Comparison of ENCODE assay signal across 10 cellular contexts in the genomic region with DNA sequence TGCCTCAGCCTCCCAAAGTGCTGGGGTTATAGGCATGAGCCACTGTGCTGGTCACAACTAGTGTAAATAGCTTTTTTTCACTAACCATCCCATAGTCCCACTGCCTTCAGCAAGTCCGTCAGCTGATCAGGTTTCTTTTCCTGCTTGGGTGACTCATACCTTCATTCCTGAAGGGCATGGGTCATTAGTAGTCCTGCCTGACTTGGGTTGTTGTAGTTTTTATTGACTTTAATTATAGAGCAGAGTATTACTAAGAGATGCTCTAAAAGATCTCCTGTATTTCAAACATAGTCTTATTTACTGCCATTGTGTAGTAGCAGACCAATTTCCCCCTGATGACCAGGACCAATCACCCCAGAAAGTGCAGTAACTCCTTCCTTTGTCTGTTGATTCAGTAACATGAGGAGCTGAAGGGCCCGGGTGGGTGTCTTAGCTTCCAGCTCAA. TPM values are rescaled to one million over a fixed set of nuclear protein-coding genes. Genes with fewer than 3 reads are reported as not detected.
DNase-seq lines count a peak whose midpoint lies in the region; ATAC-seq and TF ChIP-seq lines count a peak whose summit lies in the region.
"Had no signal": no experiment of that assay in that cellular context is flagged by ENCODE, and none has a peak within 500 bp of the region (broad histone marks: within the 10 kb centered on the region; RNA-seq: fewer than 3 reads in every experiment).

No MANE protein-coding gene starts in this region.

- POLR2A ChIA-PET in CD8-positive, alpha-beta memory T cell (lab: Charles Lee), result no interaction called here

- peak; percentile 44 for ATAC-seq in activated T-helper 17 cell treated with anti-CD3 and anti-CD28 coated beads, Interleukin-2, amount 50 U/mL, for 72 hours (replicated peaks)

- peaks cover 7% of the 10 kb centered on the region for H3K27me3 Mint-ChIP-seq in activated T-helper 17 cell treated with anti-CD3 and anti-CD28 coated beads, Interleukin-2, amount 50 U/mL, for 72 hours
- H3K27me3 Mint-ChIP-seq in type B pancreatic cell, result peaks cover 37% of the 10 kb centered on the region
- peaks cover 34 to 62% of the 10 kb centered on the region in 2 donors for H3K27me3 Mint-ChIP-seq in CD8-positive, alpha-beta memory T cell

- no peak overlapping the region for H3K27ac ChIP-seq in CD8-positive, alpha-beta memory T cell (ENCODE audit: low read depth, low read length)
- H3K27ac ChIP-seq in dorsolateral prefrontal cortex, result no peak overlapping the region

- H3K27ac Mint-ChIP-seq in activated T-helper 17 cell treated with anti-CD3 and anti-CD28 coated beads, Interleukin-2, amount 50 U/mL, for 72 hours, result no peak overlapping the region
- H3K27ac Mint-ChIP-seq in type B pancreatic cell, result peak overlapping the region; percentile 65
- no peak overlapping the region for H3K27ac Mint-ChIP-seq in CD8-positive, alpha-beta memory T cell

- no peaks in the 10 kb centered on the region for H3K9me3 ChIP-seq in CD8-positive, alpha-beta memory T cell (ENCODE audit: low read length)

- H3K4me3 ChIP-seq in HFF-Myc (replicated peaks; ENCODE audit: low read depth, low read length), result no peak overlapping the region
- no peak overlapping the region for H3K4me3 ChIP-seq in CD8-positive, alpha-beta memory T cell (ENCODE audit: low read length)
- no peak overlapping the region for H3K4me3 ChIP-seq in dorsolateral prefrontal cortex

- CTCF ChIA-PET in CD8-positive, alpha-beta memory T cell (lab: Charles Lee), result no interaction called here

- no peaks in the 10 kb centered on the region for H3K36me3 Mint-ChIP-seq in activated T-helper 17 cell treated with anti-CD3 and anti-CD28 coated beads, Interleukin-2, amount 50 U/mL, for 72 hours (ENCODE audit: low read depth)
- no peaks in the 10 kb centered on the region for H3K36me3 Mint-ChIP-seq in type B pancreatic cell
- peaks cover 5 to 30% (median 11%) of the 10 kb centered on the region in 3 donors for H3K36me3 Mint-ChIP-seq in CD8-positive, alpha-beta memory T cell

- intact Hi-C loops in dorsolateral prefrontal cortex (cut with DNase I), result no loop called here

- H3K36me3 ChIP-seq in CD8-positive, alpha-beta memory T cell (ENCODE audit: insufficient read depth, low read length), result no peaks in the 10 kb centered on the region

- no peaks in the 10 kb centered on the region for H3K4me1 ChIP-seq in CD8-positive, alpha-beta memory T cell (ENCODE audit: insufficient read depth, low read length)

- peaks cover 9% of the 10 kb centered on the region for H3K4me1 Mint-ChIP-seq in activated T-helper 17 cell treated with anti-CD3 and anti-CD28 coated beads, Interleukin-2, amount 50 U/mL, for 72 hours
- no peaks in the 10 kb centered on the region for H3K4me1 Mint-ChIP-seq in type B pancreatic cell (ENCODE audit: unreplicated experiment)
- H3K4me1 Mint-ChIP-seq in CD8-positive, alpha-beta memory T cell, result peaks cover 0 to 14% (median 0%) of the 10 kb centered on the region in 3 donors

- no peak overlapping the region for H3K4me3 Mint-ChIP-seq in activated T-helper 17 cell treated with anti-CD3 and anti-CD28 coated beads, Interleukin-2, amount 50 U/mL, for 72 hours
- no peak overlapping the region for H3K4me3 Mint-ChIP-seq in type B pancreatic cell
- H3K4me3 Mint-ChIP-seq in CD8-positive, alpha-beta memory T cell, result no peak overlapping the region

- no peak for TF ChIP-seq CTCF in HFF-Myc (IDR thresholded peaks at IDR 0.05; ENCODE audit: low read depth, low read length, missing control alignments)
- TF ChIP-seq CTCF in type B pancreatic cell (conservative IDR thresholded peaks at IDR 0.05), result no peak
- TF ChIP-seq CTCF in dorsolateral prefrontal cortex (IDR thresholded peaks at IDR 0.05 in 54 of 56, conservative IDR thresholded peaks at IDR 0.05 in 2 of 56; ENCODE audit: low read depth in 1 of 56, partially characterized antibody in 56 of 56), result no peak

- peaks cover 12% of the 10 kb centered on the region for H3K9me3 Mint-ChIP-seq in activated T-helper 17 cell treated with anti-CD3 and anti-CD28 coated beads, Interleukin-2, amount 50 U/mL, for 72 hours
- no peaks in the 10 kb centered on the region for H3K9me3 Mint-ChIP-seq in type B pancreatic cell
- peaks cover 23 to 28% (median 26%) of the 10 kb centered on the region in 5 donors for H3K9me3 Mint-ChIP-seq in CD8-positive, alpha-beta memory T cell

- DNase-seq in HFF-Myc (ENCODE audit: extremely low read depth, low read depth) (peak; percentile 49), hepatic stellate cell (ENCODE audit: low spot score) (peak; percentile 27), type B pancreatic cell (ENCODE audit: extremely low spot score, unreplicated experiment) (no peak), dorsolateral prefrontal cortex (no peak)
- no peak for DNase-seq in CD8-positive, alpha-beta memory T cell
- DNase-seq in stimulated activated CD4-positive, alpha-beta T cell treated with anti-CD3 and anti-CD28 coated beads, Interleukin-1b, Interleukin-23, amount 100 ng/mL, for 48 hours, result no peak
- DNase-seq: H7; Kasumi-1; stimulated activated CD4-positive, alpha-beta T cell treated with anti-CD3 and anti-CD28 coated beads, Interleukin-4, amount 100 ng/mL, for 4 hours had no signal

- H3K27me3 ChIP-seq in CD8-positive, alpha-beta memory T cell (ENCODE audit: insufficient read depth, low read length, poor library complexity, severe bottlenecking), result no peaks in the 10 kb centered on the region
- peaks cover 0 to 16% (median 0%) of the 10 kb centered on the region in 45 donors for H3K27me3 ChIP-seq in dorsolateral prefrontal cortex

RNA-seq across cellular contexts. Expression of gene HLA-C, which starts 25.8 kb away (rescaled TPM):
- 1,000 to 10,000 TPM in 1 of 2 donors, 100 to 1,000 TPM in 1; 620 to 1,648 TPM for total RNA-seq in activated T-helper 17 cell treated with anti-CD3 and anti-CD28 coated beads, Interleukin-2, amount 50 U/mL, for 72 hours
- total RNA-seq in type B pancreatic cell (ENCODE audit: low replicate concordance) (188 and 347 TPM in 2 replicates), dorsolateral prefrontal cortex (100 to 1,000 TPM in 87 of 120 experiments, 10 to 100 TPM in 33; 53.8 to 354 (median 124) TPM)
- 100 to 1,000 TPM; 823 to 860 TPM for total RNA-seq in CD8-positive, alpha-beta memory T cell
- 4,018 TPM for polyA plus RNA-seq in CD8-positive, alpha-beta memory T cell

Comparison
In these comparisons a context has a peak if more than half of its experiments do, and no peak if none do; other contexts are left out.
1. DNase-seq: peak in HFF-Myc (single experiment) and hepatic stellate cell (single experiment); none in type B pancreatic cell (single experiment), CD8-positive, alpha-beta memory T cell (0 of 5), dorsolateral prefrontal cortex (0 of 10) and stimulated activated CD4-positive, alpha-beta T cell treated with anti-CD3 and anti-CD28 coated beads, Interleukin-1b, Interleukin-23, amount 100 ng/mL, for 48 hours (single experiment).